ENCODE assay signal across 1 cellular context in genomic region chr18:28974504-28974903, GRCh38.
TF ChIP-seq lines count a peak whose summit lies in the region.

No MANE protein-coding gene starts in this region.

TF ChIP-seq in IMR-90, 13 proteins besides CTCF, POLR2A, EP300 and RAD21 (continued from another document):
- TF ChIP-seq USF2 (IDR thresholded peaks at IDR 0.05; ENCODE audit: low read depth, low read length): no peak
- TF ChIP-seq RCOR1 (IDR thresholded peaks at IDR 0.05; ENCODE audit: insufficient replicate concordance, low read length): no peak
- TF ChIP-seq MXI1 (IDR thresholded peaks at IDR 0.05; ENCODE audit: borderline replicate concordance, low read depth, low read length): no peak
- no peak for TF ChIP-seq ELK1 (IDR thresholded peaks at IDR 0.05; ENCODE audit: borderline replicate concordance, low read depth, low read length)
TF ChIP-seq in IMR-90: peak in this region for 0.
